In the genomic region with DNA sequence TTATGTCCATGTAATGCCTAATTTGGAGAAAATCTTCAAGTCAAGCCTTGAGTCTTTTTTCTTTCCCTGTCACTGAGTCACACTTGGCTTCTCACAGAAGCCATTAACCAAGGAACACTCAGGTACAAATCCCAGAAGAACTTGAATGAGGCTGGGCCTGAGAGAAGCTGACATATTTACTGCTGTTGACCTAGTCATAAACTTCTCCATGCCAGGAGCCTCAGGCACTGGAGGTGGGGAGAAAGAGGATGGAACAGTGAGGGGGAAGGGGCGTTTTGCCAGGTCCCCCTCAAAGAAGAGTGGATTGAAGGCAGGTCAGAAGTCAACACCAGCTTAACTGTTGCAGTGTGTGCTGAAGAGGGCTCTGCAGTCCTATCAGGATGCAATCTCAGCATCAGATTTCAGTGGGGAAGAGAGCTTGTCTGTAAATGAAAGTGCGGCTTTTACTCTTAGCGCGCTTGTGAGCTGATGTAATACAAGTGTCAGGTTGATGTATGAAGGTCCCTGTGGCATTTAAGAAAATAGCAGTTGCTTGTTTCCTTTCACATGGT, we compare ENCODE assay signal across 14 cellular contexts.
DNase-seq lines count a peak whose midpoint lies in the region; ATAC-seq and TF ChIP-seq lines count a peak whose summit lies in the region.
"Had no signal": no experiment of that assay in that cellular context is flagged by ENCODE, and none has a peak within 500 bp of the region (broad histone marks: within the 10 kb centered on the region; RNA-seq: fewer than 3 reads in every experiment).

No MANE protein-coding gene starts in this region.

- no peak overlapping the region for H3K27ac Mint-ChIP-seq in endothelial cell (ENCODE audit: unreplicated experiment)
- H3K27ac Mint-ChIP-seq: activated CD4-positive, alpha-beta T cell treated with anti-CD3 and anti-CD28 coated beads, Interleukin-2, amount 10 ng/mL, durations not matched to agents 7 days and 5 days; CD4-positive, alpha-beta memory T cell had no signal

- ATAC-seq in HG03432 (IDR thresholded peaks at IDR 0.05; ENCODE audit: unreplicated experiment): no peak
- ATAC-seq: naive thymus-derived CD4-positive, alpha-beta T cell had no signal

- POLR2A ChIA-PET in HEK293T (lab: Yijun Ruan, JAX): no interaction called here

- no peaks in the 10 kb centered on the region for H3K4me1 Mint-ChIP-seq in endothelial cell (ENCODE audit: unreplicated experiment)

- peak; percentile 39 for DNase-seq in HEK293T (ENCODE audit: extremely low spot score)
- DNase-seq in NCI-H2196 treated with DMSO at 0.1 percent for 48 hours (lab: John Stamatoyannopoulos, UW; ENCODE audit: unreplicated experiment): peak; percentile 54
- peak; percentile 47 for DNase-seq in fibroblast of pulmonary artery (ENCODE audit: low read depth)
- DNase-seq in retina: peak; percentile 11
- DNase-seq in stimulated activated CD4-positive, alpha-beta T cell treated with anti-CD3 and anti-CD28 coated beads, Interleukin-4, amount 100 ng/mL, for 24 hours: no peak
- no peak for DNase-seq in endothelial cell (ENCODE audit: low spot score)
- DNase-seq in NK-92 treated with Interleukin-12 subunit alpha and Interleukin-12 subunit beta, amount 100 ng/mL, for 24 hours (lab: John Stamatoyannopoulos, UW): no peak
- DNase-seq: activated CD4-positive, alpha-beta T cell treated with anti-CD3 and anti-CD28 coated beads, Interleukin-2, amount 10 ng/mL, durations not matched to agents 7 days and 5 days; activated effector memory CD4-positive, alpha-beta T cell treated with Interleukin-2 at 50 U/mL for 16 hours; CD4-positive, alpha-beta memory T cell; central memory CD4-positive, alpha-beta T cell; MV-4-11; naive thymus-derived CD4-positive, alpha-beta T cell had no signal

- H3K4me3 ChIP-seq in fibroblast of pulmonary artery (replicated peaks; ENCODE audit: low read depth, low read length): no peak overlapping the region

- H3K27me3 Mint-ChIP-seq in endothelial cell (ENCODE audit: unreplicated experiment): peaks cover 1% of the 10 kb centered on the region
- H3K27me3 Mint-ChIP-seq: CD4-positive, alpha-beta memory T cell had no signal

- no peaks in the 10 kb centered on the region for H3K9me3 Mint-ChIP-seq in endothelial cell (ENCODE audit: unreplicated experiment)

- H3K36me3 Mint-ChIP-seq in endothelial cell (ENCODE audit: low read depth, unreplicated experiment): no peaks in the 10 kb centered on the region

- H3K4me3 Mint-ChIP-seq in endothelial cell (ENCODE audit: unreplicated experiment): no peak overlapping the region
- H3K4me3 Mint-ChIP-seq: activated CD4-positive, alpha-beta T cell treated with anti-CD3 and anti-CD28 coated beads, Interleukin-2, amount 10 ng/mL, durations not matched to agents 7 days and 5 days; CD4-positive, alpha-beta memory T cell; naive thymus-derived CD4-positive, alpha-beta T cell had no signal

- CTCF ChIA-PET in HEK293T (lab: Yijun Ruan, JAX): interaction anchor here (1.2 to 1.7 kb wide), 2 partner anchors 17 to 96 kb away, joined by 5 to 7 read pairs; no protein-coding TSS in a partner anchor

- TF ChIP-seq CTCF in fibroblast of pulmonary artery (IDR thresholded peaks at IDR 0.05; ENCODE audit: low read length, missing control alignments): no peak
- TF ChIP-seq CTCF in endothelial cell (IDR thresholded peaks at IDR 0.05; ENCODE audit: unreplicated experiment): no peak

TF ChIP-seq in HEK293T, 16 proteins besides CTCF, POLR2A, EP300 and RAD21:
- TF ChIP-seq ZNF384 (IDR thresholded peaks at IDR 0.05) (no peak), FOXK2 (IDR thresholded peaks at IDR 0.05) (no peak), SP1 (IDR thresholded peaks at IDR 0.05) (no peak), FOXM1 (IDR thresholded peaks at IDR 0.05; ENCODE audit: borderline replicate concordance) (no peak), TARDBP (IDR thresholded peaks at IDR 0.05) (no peak), ELF4 (IDR thresholded peaks at IDR 0.05) (no peak), SUZ12 (IDR thresholded peaks at IDR 0.05) (no peak), FOXA1 (IDR thresholded peaks at IDR 0.05) (no peak), CTBP1 (IDR thresholded peaks at IDR 0.05; ENCODE audit: borderline replicate concordance) (peak; percentile 66), BHLHE40 (IDR thresholded peaks at IDR 0.05; ENCODE audit: borderline replicate concordance) (no peak), ARNT (IDR thresholded peaks at IDR 0.05) (no peak), NFRKB (IDR thresholded peaks at IDR 0.05) (no peak), LEF1 (IDR thresholded peaks at IDR 0.05; ENCODE audit: borderline replicate concordance) (no peak), HDGF (IDR thresholded peaks at IDR 0.05; ENCODE audit: borderline replicate concordance) (no peak), L3MBTL2 (conservative IDR thresholded peaks at IDR 0.05) (no peak)
- TF ChIP-seq, protein P1, sequence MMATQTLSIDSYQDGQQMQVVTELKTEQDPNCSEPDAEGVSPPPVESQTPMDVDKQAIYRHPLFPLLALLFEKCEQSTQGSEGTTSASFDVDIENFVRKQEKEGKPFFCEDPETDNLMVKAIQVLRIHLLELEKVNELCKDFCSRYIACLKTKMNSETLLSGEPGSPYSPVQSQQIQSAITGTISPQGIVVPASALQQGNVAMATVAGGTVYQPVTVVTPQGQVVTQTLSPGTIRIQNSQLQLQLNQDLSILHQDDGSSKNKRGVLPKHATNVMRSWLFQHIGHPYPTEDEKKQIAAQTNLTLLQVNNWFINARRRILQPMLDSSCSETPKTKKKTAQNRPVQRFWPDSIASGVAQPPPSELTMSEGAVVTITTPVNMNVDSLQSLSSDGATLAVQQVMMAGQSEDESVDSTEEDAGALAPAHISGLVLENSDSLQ (IDR thresholded peaks at IDR 0.05): peak; percentile 81

Comparison
In these comparisons a context has a peak if more than half of its experiments do, and no peak if none do; other contexts are left out.
1. DNase-seq: peak in HEK293T (single experiment), NCI-H2196 treated with DMSO at 0.1 percent for 48 hours (single experiment), fibroblast of pulmonary artery (single experiment) and retina (single experiment); none in stimulated activated CD4-positive, alpha-beta T cell treated with anti-CD3 and anti-CD28 coated beads, Interleukin-4, amount 100 ng/mL, for 24 hours (single experiment), endothelial cell (single experiment) and NK-92 treated with Interleukin-12 subunit alpha and Interleukin-12 subunit beta, amount 100 ng/mL, for 24 hours (single experiment).